Comparison of ENCODE assay signal across 14 cellular contexts in genomic region chr5:176844706-176845391, GRCh38. TPM values are rescaled to one million over a fixed set of nuclear protein-coding genes. Genes with fewer than 3 reads are reported as not detected.
DNase-seq lines count a peak whose midpoint lies in the region; ATAC-seq and TF ChIP-seq lines count a peak whose summit lies in the region.
"Had no signal": no experiment of that assay in that cellular context is flagged by ENCODE, and none has a peak within 500 bp of the region (broad histone marks: within the 10 kb centered on the region; RNA-seq: fewer than 3 reads in every experiment).

No MANE protein-coding gene starts in this region.

- DNase-seq in Right ventricle myocardium inferior (ENCODE audit: missing footprints): peak; percentile 60
- DNase-seq in cardiac septum (ENCODE audit: low spot score): no peak
- DNase-seq in NCI-H345 (lab: John Stamatoyannopoulos, UW): peak; percentile 54
- DNase-seq in WERI-Rb-1: peak; percentile 82
- no peak for DNase-seq in CD14-positive monocyte (ENCODE audit: low spot score)
- no peak for DNase-seq in stimulated activated effector memory CD8-positive, alpha-beta T cell treated with anti-CD3 and anti-CD28 coated beads, Interleukin-12 subunit alpha, Interleukin-12 subunit beta, amount 100 ng/mL, for 72 hours (ENCODE audit: low spot score in 2 of 2)
- no peak for DNase-seq in upper lobe of right lung
- DNase-seq: activated T-cell treated with anti-CD3 and anti-CD28 coated beads for 4 hours, esophagus squamous epithelium, natural killer cell, spleen, T-helper 17 cell had no signal

- H3K4me3 Mint-ChIP-seq in CD14-positive monocyte: no peak overlapping the region
- no peak overlapping the region for H3K4me3 Mint-ChIP-seq in stimulated activated effector memory CD8-positive, alpha-beta T cell treated with anti-CD3 and anti-CD28 coated beads, Interleukin-12 subunit alpha, Interleukin-12 subunit beta, amount 100 ng/mL, for 72 hours
- H3K4me3 Mint-ChIP-seq: natural killer cell, T-helper 17 cell had no signal

- TF ChIP-seq CTCF in WERI-Rb-1 (IDR thresholded peaks at IDR 0.05; ENCODE audit: low read depth, low read length) (no peak), CD14-positive monocyte (IDR thresholded peaks at IDR 0.05) (no peak), upper lobe of right lung (IDR thresholded peaks at IDR 0.05) (no peak)

- H3K27ac Mint-ChIP-seq in CD14-positive monocyte: no peak overlapping the region
- no peak overlapping the region for H3K27ac Mint-ChIP-seq in stimulated activated effector memory CD8-positive, alpha-beta T cell treated with anti-CD3 and anti-CD28 coated beads, Interleukin-12 subunit alpha, Interleukin-12 subunit beta, amount 100 ng/mL, for 72 hours
- H3K27ac Mint-ChIP-seq: natural killer cell, T-helper 17 cell had no signal

- H3K9me3 ChIP-seq in WERI-Rb-1 (ENCODE audit: severe bottlenecking) (no peaks in the 10 kb centered on the region), upper lobe of right lung (no peaks in the 10 kb centered on the region)
- H3K9me3 ChIP-seq: esophagus squamous epithelium, spleen had no signal

- H3K4me1 Mint-ChIP-seq in CD14-positive monocyte: peaks cover 3% of the 10 kb centered on the region
- H3K4me1 Mint-ChIP-seq in stimulated activated effector memory CD8-positive, alpha-beta T cell treated with anti-CD3 and anti-CD28 coated beads, Interleukin-12 subunit alpha, Interleukin-12 subunit beta, amount 100 ng/mL, for 72 hours: no peaks in the 10 kb centered on the region
- H3K4me1 Mint-ChIP-seq: natural killer cell had no signal

- ATAC-seq in Right ventricle myocardium inferior: no peak
- no peak for ATAC-seq in stimulated activated effector memory CD8-positive, alpha-beta T cell treated with anti-CD3 and anti-CD28 coated beads, Interleukin-12 subunit alpha, Interleukin-12 subunit beta, amount 100 ng/mL, for 72 hours
- ATAC-seq in upper lobe of right lung: no peak
- ATAC-seq: natural killer cell, T-helper 17 cell had no signal

- H3K36me3 Mint-ChIP-seq in CD14-positive monocyte: no peaks in the 10 kb centered on the region
- H3K36me3 Mint-ChIP-seq in stimulated activated effector memory CD8-positive, alpha-beta T cell treated with anti-CD3 and anti-CD28 coated beads, Interleukin-12 subunit alpha, Interleukin-12 subunit beta, amount 100 ng/mL, for 72 hours: no peaks in the 10 kb centered on the region
- H3K36me3 Mint-ChIP-seq: natural killer cell had no signal

- intact Hi-C loops in Right ventricle myocardium inferior (cut with DNase I): no loop called here
- intact Hi-C loops in cardiac septum (cut with DNase I): no loop called here
- intact Hi-C loops in CD14-positive monocyte (cut with micrococcal nuclease): no loop called here
- intact Hi-C loops in upper lobe of right lung (cut with DNase I): no loop called here

- H3K36me3 ChIP-seq in WERI-Rb-1 (no peaks in the 10 kb centered on the region), upper lobe of right lung (no peaks in the 10 kb centered on the region)
- H3K36me3 ChIP-seq: esophagus squamous epithelium, spleen had no signal

- H3K27ac ChIP-seq in WERI-Rb-1 (peak overlapping the region; percentile 56), temporal lobe (ENCODE audit: low read depth, low read length) (peak overlapping the region; percentile 9), upper lobe of right lung (no peak overlapping the region)
- H3K27ac ChIP-seq: esophagus squamous epithelium, spleen had no signal

- H3K4me3 ChIP-seq in WERI-Rb-1 (ENCODE audit: low read depth, low read length) (peak overlapping the region; percentile 20), upper lobe of right lung (no peak overlapping the region)
- H3K4me3 ChIP-seq: esophagus squamous epithelium, spleen had no signal

- H3K27me3 ChIP-seq in WERI-Rb-1 (ENCODE audit: insufficient read depth, low read depth, severe bottlenecking) (no peaks in the 10 kb centered on the region), upper lobe of right lung (peaks cover 53% of the 10 kb centered on the region)

- no peaks in the 10 kb centered on the region for H3K9me3 Mint-ChIP-seq in CD14-positive monocyte
- no peaks in the 10 kb centered on the region for H3K9me3 Mint-ChIP-seq in stimulated activated effector memory CD8-positive, alpha-beta T cell treated with anti-CD3 and anti-CD28 coated beads, Interleukin-12 subunit alpha, Interleukin-12 subunit beta, amount 100 ng/mL, for 72 hours
- H3K9me3 Mint-ChIP-seq: natural killer cell had no signal

- H3K27me3 Mint-ChIP-seq in CD14-positive monocyte (ENCODE audit: low read depth in 3 of 3): peaks cover 21 to 50% (median 45%) of the 10 kb centered on the region in 3 donors

- no peaks in the 10 kb centered on the region for H3K4me1 ChIP-seq in upper lobe of right lung
- H3K4me1 ChIP-seq: esophagus squamous epithelium, spleen had no signal

RNA-seq across cellular contexts. Expression of gene UNC5A, which starts 34.5 kb away (rescaled TPM):
- total RNA-seq in Right ventricle myocardium inferior (0.08 TPM), cardiac septum (0.05 TPM), temporal lobe (6.6 TPM), upper lobe of right lung (0.46 TPM)
- polyA plus RNA-seq in CD14-positive monocyte: under 1 TPM; 0.03 to 0.07 TPM
- total RNA-seq: natural killer cell, spleen, T-helper 17 cell had no signal
- polyA plus RNA-seq: BJ had no signal

RNA-seq across cellular contexts. Expression of gene HK3, which starts 54.3 kb away (rescaled TPM):
- total RNA-seq in Right ventricle myocardium inferior: 6.4 TPM
- 4.3 TPM for total RNA-seq in cardiac septum
- total RNA-seq in temporal lobe: 0.49 TPM
- 100 to 1,000 TPM; 174 to 204 TPM for polyA plus RNA-seq in CD14-positive monocyte
- total RNA-seq in upper lobe of right lung: 50.5 TPM
- polyA plus RNA-seq: BJ had no signal

Comparison
In these comparisons a context has a peak if more than half of its experiments do, and no peak if none do; other contexts are left out.
1. DNase-seq: peak in Right ventricle myocardium inferior (single experiment), NCI-H345 (single experiment) and WERI-Rb-1 (single experiment); none in cardiac septum (single experiment), CD14-positive monocyte (single experiment), stimulated activated effector memory CD8-positive, alpha-beta T cell treated with anti-CD3 and anti-CD28 coated beads, Interleukin-12 subunit alpha, Interleukin-12 subunit beta, amount 100 ng/mL, for 72 hours (0 of 2) and upper lobe of right lung (single experiment).